Comparison of ENCODE assay signal across 8 cellular contexts in genomic region chr6:76861403-76861802, GRCh38.
DNase-seq lines count a peak whose midpoint lies in the region; ATAC-seq and TF ChIP-seq lines count a peak whose summit lies in the region.

No MANE protein-coding gene starts in this region.

- no peak overlapping the region for H2AFZ ChIP-seq in neural progenitor cell (replicated peaks)

- H3K4me3 ChIP-seq in left ventricle myocardium inferior (no peak overlapping the region), right atrium auricular region (no peak overlapping the region), WERI-Rb-1 (ENCODE audit: low read depth, low read length) (no peak overlapping the region), neural progenitor cell (no peak overlapping the region)

- H3K36me3 ChIP-seq in left ventricle myocardium inferior = no peaks in the 10 kb centered on the region
- no peaks in the 10 kb centered on the region for H3K36me3 ChIP-seq in right atrium auricular region
- no peaks in the 10 kb centered on the region for H3K36me3 ChIP-seq in WERI-Rb-1
- H3K36me3 ChIP-seq in neural progenitor cell = no peaks in the 10 kb centered on the region

- H3K79me2 ChIP-seq in neural progenitor cell (ENCODE audit: low read depth) = no peaks in the 10 kb centered on the region

- H3K27ac Mint-ChIP-seq in neural progenitor cell = no peak overlapping the region

- no peaks in the 10 kb centered on the region for H3K9me3 ChIP-seq in left ventricle myocardium inferior (replicated peaks)
- no peaks in the 10 kb centered on the region for H3K9me3 ChIP-seq in right atrium auricular region
- no peaks in the 10 kb centered on the region for H3K9me3 ChIP-seq in WERI-Rb-1 (ENCODE audit: severe bottlenecking)
- H3K9me3 ChIP-seq in neural progenitor cell (ENCODE audit: low read depth) = no peaks in the 10 kb centered on the region

- H3K27me3 Mint-ChIP-seq in neural progenitor cell (ENCODE audit: insufficient read depth, low read depth) = no peaks in the 10 kb centered on the region

- peak; percentile 41 for TF ChIP-seq CTCF in left ventricle myocardium inferior (IDR thresholded peaks at IDR 0.05; ENCODE audit: borderline replicate concordance)
- peak in 1 of 2 donors; percentile 36 for TF ChIP-seq CTCF in right atrium auricular region (IDR thresholded peaks at IDR 0.05)
- peak; percentile 47 for TF ChIP-seq CTCF in WERI-Rb-1 (IDR thresholded peaks at IDR 0.05; ENCODE audit: low read depth, low read length)
- TF ChIP-seq CTCF in neural progenitor cell (IDR thresholded peaks at IDR 0.05) = peak; percentile 57

- H3K4me1 ChIP-seq in left ventricle myocardium inferior (peaks cover 7% of the 10 kb centered on the region), right atrium auricular region (no peaks in the 10 kb centered on the region), neural progenitor cell (no peaks in the 10 kb centered on the region)

- no peak overlapping the region for H3K4me2 ChIP-seq in neural progenitor cell

- H3F3A ChIP-seq in neural progenitor cell (ENCODE audit: low read depth) = no peaks in the 10 kb centered on the region

- H3K27me3 ChIP-seq in left ventricle myocardium inferior (ENCODE audit: low read depth) (no peaks in the 10 kb centered on the region), right atrium auricular region (no peaks in the 10 kb centered on the region), WERI-Rb-1 (ENCODE audit: insufficient read depth, low read depth, severe bottlenecking) (no peaks in the 10 kb centered on the region), neural progenitor cell (no peaks in the 10 kb centered on the region)

- no peaks in the 10 kb centered on the region for H3K4me1 Mint-ChIP-seq in neural progenitor cell

- H4K20me1 ChIP-seq in neural progenitor cell (ENCODE audit: low read depth) = no peaks in the 10 kb centered on the region

- no peaks in the 10 kb centered on the region for H3K36me3 Mint-ChIP-seq in neural progenitor cell

- H3K27ac ChIP-seq in left ventricle myocardium inferior (replicated peaks) = no peak overlapping the region
- H3K27ac ChIP-seq in right atrium auricular region = no peak overlapping the region
- no peak overlapping the region for H3K27ac ChIP-seq in WERI-Rb-1
- H3K27ac ChIP-seq in neural progenitor cell = no peak overlapping the region

- no peak overlapping the region for H3K4me3 Mint-ChIP-seq in neural progenitor cell

- no peaks in the 10 kb centered on the region for H3K9me3 Mint-ChIP-seq in neural progenitor cell

- ATAC-seq in HG03095 (IDR thresholded peaks at IDR 0.05; ENCODE audit: unreplicated experiment) = peak; percentile 92

- H3K9ac ChIP-seq in neural progenitor cell = no peak overlapping the region

- DNase-seq in left ventricle myocardium inferior (no peak), right atrium auricular region (ENCODE audit: low spot score) (no peak), WERI-Rb-1 (peak; percentile 37), neural progenitor cell (ENCODE audit: low spot score) (peak; percentile 65), MV-4-11 (lab: John Stamatoyannopoulos, UW) (no peak), NK-92 (lab: John Stamatoyannopoulos, UW; ENCODE audit: unreplicated experiment) (no peak), NCI-H2107 treated with DMSO at 0.1 percent for 48 hours (lab: John Stamatoyannopoulos, UW; ENCODE audit: unreplicated experiment) (no peak)

- intact Hi-C loops in left ventricle myocardium inferior (cut with micrococcal nuclease) = no loop called here

Comparison
In these comparisons a context has a peak if more than half of its experiments do, and no peak if none do; other contexts are left out.
1. DNase-seq: peak in WERI-Rb-1 (single experiment) and neural progenitor cell (single experiment); none in left ventricle myocardium inferior (single experiment), right atrium auricular region (single experiment), MV-4-11 (single experiment), NK-92 (single experiment) and NCI-H2107 treated with DMSO at 0.1 percent for 48 hours (single experiment).